ENCODE assay signal across 20 cellular contexts in the genomic region with DNA sequence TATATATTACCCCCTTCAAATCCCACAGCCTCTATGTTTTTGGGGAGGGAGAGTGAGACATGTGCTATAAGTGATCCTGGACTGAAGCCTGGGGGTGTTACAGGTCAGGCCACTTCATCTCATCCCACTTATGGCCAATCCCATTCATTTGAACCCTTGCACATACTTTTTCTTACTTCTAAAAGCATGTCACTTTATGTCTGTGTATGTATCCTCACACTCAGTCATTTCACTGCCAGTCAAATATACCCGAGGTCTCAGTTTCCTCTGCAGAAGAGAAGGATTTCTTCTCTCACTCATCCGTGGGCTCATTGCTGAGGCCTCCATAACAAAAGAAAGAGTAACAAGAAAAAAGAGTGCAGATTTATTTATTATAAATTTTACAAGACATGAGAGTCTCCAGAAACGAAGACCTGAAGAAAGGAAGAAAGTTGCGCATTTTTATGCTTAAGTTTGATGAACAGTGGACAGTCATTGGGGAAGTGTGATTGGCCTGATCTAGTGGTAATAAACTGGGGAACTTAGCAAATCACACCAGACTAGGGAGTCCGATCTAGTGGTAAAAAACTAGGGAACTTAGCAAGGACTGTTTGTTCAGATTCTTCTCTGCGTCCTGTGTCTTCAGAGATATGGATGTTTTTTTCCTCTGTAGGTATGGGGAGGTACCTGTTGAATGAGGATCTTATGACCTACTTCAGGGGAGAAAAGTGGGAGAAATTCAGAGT. TPM values are rescaled to one million over a fixed set of nuclear protein-coding genes. Genes with fewer than 3 reads are reported as not detected.
"Had no signal": no experiment of that assay in that cellular context is flagged by ENCODE, and none has a peak within 500 bp of the region (broad histone marks: within the 10 kb centered on the region; RNA-seq: fewer than 3 reads in every experiment).

No MANE protein-coding gene starts in this region.

- H3K27ac ChIP-seq: adrenal gland, gastrocnemius medialis, neural progenitor cell, right lobe of liver, thoracic aorta had no signal

- H3K4me1 ChIP-seq: adrenal gland, gastrocnemius medialis, neural progenitor cell, right lobe of liver had no signal

- H3K27me3 ChIP-seq: adrenal gland, gastrocnemius medialis, heart left ventricle, neural progenitor cell, right lobe of liver had no signal

- H3K4me3 Mint-ChIP-seq: immature natural killer cell, neural progenitor cell had no signal

- ATAC-seq: gastrocnemius medialis, SK-N-SH treated with all-trans-retinoic acid at 6 μM for 48 hours had no signal

- H3K4me3 ChIP-seq: adrenal gland, gastrocnemius medialis, heart left ventricle, neural progenitor cell, right lobe of liver, smooth muscle cell, thoracic aorta had no signal

- H3K36me3 Mint-ChIP-seq: immature natural killer cell, neural progenitor cell had no signal

- DNase-seq: activated CD4-positive, alpha-beta T cell treated with anti-CD3 and anti-CD28 coated beads, Interleukin-2, amount 50 U/mL, for 48 hours; activated CD8-positive, alpha-beta memory T cell treated with anti-CD3 and anti-CD28 coated beads, Interleukin-2, amount 50 U/mL, for 4 hours; activated effector memory CD4-positive, alpha-beta T cell treated with anti-CD3 and anti-CD28 coated beads, Interleukin-2, amount 50 U/mL, for 16 hours; adrenal gland; erythroblast; gastrocnemius medialis; heart left ventricle; immature natural killer cell; right lobe of liver; SHP77 treated with DMSO at 0.1 percent for 48 hours; stimulated activated CD4-positive, alpha-beta T cell treated with anti-CD3 and anti-CD28 coated beads, Interleukin-4, amount 100 ng/mL, for 4 hours; stimulated activated CD8-positive, alpha-beta memory T cell treated with anti-CD3 and anti-CD28 coated beads, Interleukin-4, amount 100 ng/mL, for 48 hours had no signal

- H3K27ac Mint-ChIP-seq: immature natural killer cell, neural progenitor cell had no signal

- H3K9me3 ChIP-seq: adrenal gland, gastrocnemius medialis, heart left ventricle, right lobe of liver, thoracic aorta had no signal

- H3K9me3 Mint-ChIP-seq: immature natural killer cell, neural progenitor cell had no signal

- H3K36me3 ChIP-seq: adrenal gland, gastrocnemius medialis, heart left ventricle, neural progenitor cell, right lobe of liver, thoracic aorta had no signal

- H3K4me1 Mint-ChIP-seq: immature natural killer cell, neural progenitor cell had no signal

RNA-seq across cellular contexts. Expression of a gene that starts 52.1 kb away (rescaled TPM):
- total RNA-seq: chondrocyte, dermis microvascular lymphatic vessel endothelial cell, gastrocnemius medialis, osteocyte, pulmonary artery endothelial cell, smooth muscle cell had no signal
- polyA plus RNA-seq: smooth muscle cell had no signal
